Comparison of ENCODE assay signal across 8 cellular contexts in genomic region chr6:154156135-154156948, GRCh38.
DNase-seq lines count a peak whose midpoint lies in the region; ATAC-seq and TF ChIP-seq lines count a peak whose summit lies in the region.

No MANE protein-coding gene starts in this region.

- no peaks in the 10 kb centered on the region for H3F3A ChIP-seq in SK-N-SH (replicated peaks; ENCODE audit: insufficient read depth)

- H3K4me3 ChIP-seq in GM08714 (ENCODE audit: low read length) (peak overlapping the region; percentile 5; the same call in 1 of the 2 replicates), Karpas-422 (ENCODE audit: low read length) (no peak overlapping the region), SK-N-SH (ENCODE audit: low read depth in 2 of 2, low read length in 1 of 2) (no peak overlapping the region), right cardiac atrium (ENCODE audit: low read length) (no peak overlapping the region)

- TF ChIP-seq CTCF in SK-N-SH (IDR thresholded peaks at IDR 0.05): peak; percentile 62

- H3K9me2 ChIP-seq in Karpas-422 (replicated peaks; ENCODE audit: insufficient read depth, low read length) (no peaks in the 10 kb centered on the region), SK-N-SH (no peaks in the 10 kb centered on the region)

- H3K27ac ChIP-seq in Karpas-422 (ENCODE audit: low read length) (no peak overlapping the region), SK-N-SH (ENCODE audit: low read depth in 2 of 2, low read length in 1 of 2) (no peak overlapping the region), right cardiac atrium (ENCODE audit: low read length) (no peak overlapping the region)

- H3K79me2 ChIP-seq in Karpas-422 (ENCODE audit: low read length) (no peaks in the 10 kb centered on the region), SK-N-SH (ENCODE audit: insufficient read depth) (no peaks in the 10 kb centered on the region)

- CTCF ChIA-PET in SK-N-SH (lab: Yijun Ruan, JAX): interaction anchor here (0.7 to 3.4 kb wide), 6 partner anchors 8 to 121 kb away, joined by 3 to 25 read pairs (median 5); no protein-coding TSS in a partner anchor

- TF ChIP-seq EP300 in SK-N-SH (IDR thresholded peaks at IDR 0.05; ENCODE audit: borderline replicate concordance in 1 of 2, low read depth in 1 of 2, low read length in 1 of 2): no peak

- H3K4me2 ChIP-seq in Karpas-422 (ENCODE audit: low read depth, low read length, poor library complexity, severe bottlenecking) (no peak overlapping the region), SK-N-SH (no peak overlapping the region)

- H3K9ac ChIP-seq in Karpas-422 (ENCODE audit: low read length): no peak overlapping the region
- H3K9ac ChIP-seq in SK-N-SH: no peak overlapping the region

- peak; percentile 67 for TF ChIP-seq RAD21 in SK-N-SH (IDR thresholded peaks at IDR 0.05; ENCODE audit: low read length)

- H3K9me3 ChIP-seq in Karpas-422 (ENCODE audit: low read length) (no peaks in the 10 kb centered on the region), SK-N-SH (no peaks in the 10 kb centered on the region), right cardiac atrium (ENCODE audit: control insufficient read depth, low read length) (no peaks in the 10 kb centered on the region)

- DNase-seq in Karpas-422: peak; percentile 66
- peak; percentile 25 for DNase-seq in SK-N-SH
- DNase-seq in activated naive CD4-positive, alpha-beta T cell treated with anti-CD3 and anti-CD28 coated beads, Interleukin-2, amount 50 U/mL, for 16 hours: peak; percentile 64
- peak in 2 of 3 donors; percentile 45 to 57 for DNase-seq in right cardiac atrium
- peak; percentile 64 to 69 for DNase-seq in stimulated activated CD4-positive, alpha-beta T cell treated with anti-CD3 and anti-CD28 coated beads, Interleukin-2, amount 100 ng/mL, for 24 hours
- no peak for DNase-seq in COLO829 (ENCODE audit: low spot score)

- ATAC-seq in GM21825 (IDR thresholded peaks at IDR 0.05; ENCODE audit: unreplicated experiment) (peak; percentile 66), right cardiac atrium (peak; percentile 62 to 71)

- no peaks in the 10 kb centered on the region for H3K27me3 ChIP-seq in Karpas-422 (ENCODE audit: low read length)
- H3K27me3 ChIP-seq in SK-N-SH (ENCODE audit: insufficient read depth): no peaks in the 10 kb centered on the region
- no peaks in the 10 kb centered on the region for H3K27me3 ChIP-seq in right cardiac atrium (ENCODE audit: control insufficient read depth, insufficient read depth)

- POLR2A ChIA-PET in SK-N-SH (lab: Yijun Ruan, JAX): no interaction called here

- intact Hi-C loops in right cardiac atrium (cut with DNase I): loop anchor here (5.0 to 10.0 kb wide), 6 partner anchors 118 to 248 kb away; no protein-coding TSS in a partner anchor

- H3K4me1 ChIP-seq in Karpas-422 (ENCODE audit: low read length): no peaks in the 10 kb centered on the region
- H3K4me1 ChIP-seq in SK-N-SH (ENCODE audit: control insufficient read depth in 1 of 2, insufficient read depth in 2 of 2, low read depth in 1 of 2, low read length in 1 of 2): no peaks in the 10 kb centered on the region; a peak in 1 of 4 replicates
- H3K4me1 ChIP-seq in right cardiac atrium (ENCODE audit: control insufficient read depth, insufficient read depth, low read length): no peaks in the 10 kb centered on the region

- H2AFZ ChIP-seq in Karpas-422 (ENCODE audit: low read length): no peak overlapping the region
- no peak overlapping the region for H2AFZ ChIP-seq in SK-N-SH (ENCODE audit: low read depth)

- WGBS in SK-N-SH (ENCODE audit: low lambda C conversion rate): 81% methylated on average over 12 of the region's 12 CpGs
- WGBS in right cardiac atrium: 82% methylated on average over 12 of the region's 12 CpGs

- H4K20me1 ChIP-seq in Karpas-422 (ENCODE audit: insufficient read depth, low read depth, low read length): no peaks in the 10 kb centered on the region
- no peaks in the 10 kb centered on the region for H4K20me1 ChIP-seq in SK-N-SH (ENCODE audit: insufficient read depth)

- H3K36me3 ChIP-seq in Karpas-422 (ENCODE audit: insufficient read depth, low read length) (no peaks in the 10 kb centered on the region), SK-N-SH (replicated peaks in 1 of 2; ENCODE audit: control insufficient read depth in 1 of 2, insufficient read depth in 2 of 2, low read length in 1 of 2) (no peaks in the 10 kb centered on the region)

TF ChIP-seq in SK-N-SH, 30 proteins besides CTCF, POLR2A, EP300 and RAD21:
- TF ChIP-seq RFX5 (IDR thresholded peaks at IDR 0.05; ENCODE audit: low read length): no peak
- peak; percentile 63 for TF ChIP-seq SMC3 (IDR thresholded peaks at IDR 0.05; ENCODE audit: low read depth, low read length)
